Comparison of ENCODE assay signal across 2 cellular contexts in genomic region chr15:101233651-101234281, GRCh38.
A peak's percentile ranks its signal among the peaks of the same experiment; 100 is the strongest.
TF ChIP-seq lines count a peak whose summit lies in the region.

No MANE protein-coding gene starts in this region.

TF ChIP-seq in HepG2, 621 proteins besides CTCF, POLR2A, EP300 and RAD21:
- TF ChIP-seq JUN (CRISPR knock-in tag; IDR thresholded peaks at IDR 0.05) (no peak), CEBPB (IDR thresholded peaks at IDR 0.05; ENCODE audit: borderline replicate concordance, low read depth, low read length) (peak; percentile 38; the same call in 1 of the 2 replicates)
TF ChIP-seq in HepG2: peak in this region for 1.

TF ChIP-seq in GM12878, 131 proteins besides CTCF, POLR2A, EP300 and RAD21:
- TF ChIP-seq SPI1 (IDR thresholded peaks at IDR 0.05; ENCODE audit: borderline replicate concordance, insufficient read depth, low read depth, low read length) (0 out of 2 replicates have a peak, but pooled peaks have one; percentile 5), POLR2AphosphoS5 (IDR thresholded peaks at IDR 0.05; ENCODE audit: low read length) (no peak), STAT3 (IDR thresholded peaks at IDR 0.05; ENCODE audit: low read depth, low read length) (no peak)
